14 cellular contexts compared by ENCODE assay signal in genomic region chr7:113071465-113071864, GRCh38. TPM values are rescaled to one million over a fixed set of nuclear protein-coding genes. Genes with fewer than 3 reads are reported as not detected.
A peak's percentile ranks its signal among the peaks of the same experiment; 100 is the strongest.
DNase-seq lines count a peak whose midpoint lies in the region; ATAC-seq and TF ChIP-seq lines count a peak whose summit lies in the region.
"Had no signal": no experiment of that assay in that cellular context is flagged by ENCODE, and none has a peak within 500 bp of the region (broad histone marks: within the 10 kb centered on the region; RNA-seq: fewer than 3 reads in every experiment).

No MANE protein-coding gene starts in this region.

- H3K4me1 ChIP-seq in adrenal gland (replicated peaks in 1 of 2) (no peaks in the 10 kb centered on the region), transverse colon (no peaks in the 10 kb centered on the region)
- H3K4me1 ChIP-seq: tibial artery had no signal

- intact Hi-C loops in adrenal gland (cut with DNase I), result no loop called here
- intact Hi-C loops in transverse colon (cut with DNase I; ENCODE audit: low total_unique reads), result no loop called here

- H3K9me3 Mint-ChIP-seq in effector memory CD8-positive, alpha-beta T cell, result no peaks in the 10 kb centered on the region
- H3K9me3 Mint-ChIP-seq: activated CD8-positive, alpha-beta T cell treated with anti-CD3 and anti-CD28 coated beads for 36 hours had no signal

- H3K27ac ChIP-seq in adrenal gland (no peak overlapping the region), transverse colon (no peak overlapping the region)
- H3K27ac ChIP-seq: tibial artery had no signal

- no peak for TF ChIP-seq EP300 in transverse colon (IDR thresholded peaks at IDR 0.05; ENCODE audit: low read depth)

- H3K4me3 ChIP-seq in adrenal gland (no peak overlapping the region), transverse colon (no peak overlapping the region)
- H3K4me3 ChIP-seq: tibial artery had no signal

- H3K27me3 ChIP-seq in adrenal gland (no peaks in the 10 kb centered on the region), transverse colon (no peaks in the 10 kb centered on the region)
- H3K27me3 ChIP-seq: tibial artery had no signal

- no peaks in the 10 kb centered on the region for H3K4me1 Mint-ChIP-seq in effector memory CD8-positive, alpha-beta T cell (ENCODE audit: low read depth in 2 of 2)

- DNase-seq in SIG-M5 treated with dmso at 0.1 percent for 504 hours (lab: John Stamatoyannopoulos, UW; ENCODE audit: unreplicated experiment) (peak; percentile 58), SIG-M5 (lab: John Stamatoyannopoulos, UW) (no peak), adrenal gland (peak in 5 of 7 donors; percentile 14 to 32 (median 21)), transverse colon (peak; percentile 19), A172 (ENCODE audit: low spot score) (no peak), NCI-H82 treated with DMSO at 0.1 percent for 48 hours (lab: John Stamatoyannopoulos, UW; ENCODE audit: unreplicated experiment) (no peak)
- no peak for DNase-seq in effector memory CD8-positive, alpha-beta T cell
- DNase-seq: 8988T; activated CD8-positive, alpha-beta T cell treated with anti-CD3 and anti-CD28 coated beads for 36 hours; NCI-H1930; SHP77 treated with DMSO at 0.1 percent for 48 hours had no signal

- peak; percentile 82 for ATAC-seq in HG03432 (IDR thresholded peaks at IDR 0.05; ENCODE audit: unreplicated experiment)
- ATAC-seq in effector memory CD8-positive, alpha-beta T cell (replicated peaks), result no peak
- ATAC-seq: activated CD8-positive, alpha-beta T cell treated with anti-CD3 and anti-CD28 coated beads for 36 hours; esophagus mucosa had no signal

- H3K36me3 ChIP-seq in adrenal gland (replicated peaks in 1 of 2), result no peaks in the 10 kb centered on the region
- no peaks in the 10 kb centered on the region for H3K36me3 ChIP-seq in transverse colon
- H3K36me3 ChIP-seq: tibial artery had no signal

- H3K4me3 Mint-ChIP-seq in effector memory CD8-positive, alpha-beta T cell, result no peak overlapping the region
- H3K4me3 Mint-ChIP-seq: activated CD8-positive, alpha-beta T cell treated with anti-CD3 and anti-CD28 coated beads for 36 hours had no signal

- H3K9me3 ChIP-seq in adrenal gland (replicated peaks in 1 of 3) (no peaks in the 10 kb centered on the region), transverse colon (no peaks in the 10 kb centered on the region)
- H3K9me3 ChIP-seq: tibial artery had no signal

- H3K27me3 Mint-ChIP-seq in effector memory CD8-positive, alpha-beta T cell, result peaks cover 13 to 17% of the 10 kb centered on the region in 2 donors

- 18 to 31% (median 23%) methylated on average over 1 of the region's 1 CpG for WGBS in adrenal gland, 4 donors
- WGBS in transverse colon (ENCODE audit: low coverage in 1 of 2), 2 donors, result 0 to 4% methylated on average over 1 of the region's 1 CpG

- TF ChIP-seq POLR2A in adrenal gland (IDR thresholded peaks at IDR 0.05) (no peak), transverse colon (IDR thresholded peaks at IDR 0.05) (no peak)

- in situ Hi-C loops in transverse colon (cut with MboI; ENCODE audit: low pct_ligation_motif_present in 1 of 4, low pct_unique_long_range_greater_than_20kb in 1 of 4, low sequenced_read_pairs in 3 of 4), result no loop called here

- peaks cover 2% of the 10 kb centered on the region for H3K36me3 Mint-ChIP-seq in effector memory CD8-positive, alpha-beta T cell (ENCODE audit: insufficient read depth)

- TF ChIP-seq CTCF in adrenal gland (IDR thresholded peaks at IDR 0.05) (no peak), transverse colon (IDR thresholded peaks at IDR 0.05) (no peak)

- no peak overlapping the region for H3K27ac Mint-ChIP-seq in effector memory CD8-positive, alpha-beta T cell
- H3K27ac Mint-ChIP-seq: activated CD8-positive, alpha-beta T cell treated with anti-CD3 and anti-CD28 coated beads for 36 hours had no signal

RNA-seq across cellular contexts. Expression of gene GPR85, which starts 15.2 kb away (rescaled TPM):
- 1 to 10 TPM in 3 of 8 donors, under 1 TPM in 4, not detected in 1; 0.46 to 1.6 (median 0.83) TPM for total RNA-seq in adrenal gland
- 1 to 10 TPM; 1.1 to 2.3 (median 1.7) TPM for polyA plus RNA-seq in adrenal gland
- under 1 TPM in 2 of 4 donors, not detected in 2; 0.16 to 0.27 TPM for total RNA-seq in transverse colon
- 2.4 and 7.0 TPM in 2 replicates for total RNA-seq in A172 (2014; rRNA removed; shearing (Covaris generic))
- total RNA-seq: activated CD8-positive, alpha-beta T cell treated with anti-CD3 and anti-CD28 coated beads for 36 hours had no signal

RNA-seq across cellular contexts. Expression of gene SMIM30, which starts 46.9 kb away (rescaled TPM):
- total RNA-seq in adrenal gland (100 to 1,000 TPM in 1 of 8 donors, 10 to 100 TPM in 7; 44.4 to 106 (median 50.1) TPM), transverse colon (10 to 100 TPM in 3 of 4 donors, 1 to 10 TPM in 1; 4.6 to 36.0 (median 30.1) TPM)
- polyA plus RNA-seq in adrenal gland, result 100 to 1,000 TPM; 116 to 145 (median 134) TPM
- total RNA-seq in A172 (2014; rRNA removed; shearing (Covaris generic)), result 123 and 150 TPM in 2 replicates

Comparison
In these comparisons a context has a peak if more than half of its experiments do, and no peak if none do; other contexts are left out.
1. DNase-seq: peak in SIG-M5 treated with dmso at 0.1 percent for 504 hours (single experiment), adrenal gland (5 of 7) and transverse colon (single experiment); none in SIG-M5 (single experiment), effector memory CD8-positive, alpha-beta T cell (0 of 3), A172 (single experiment) and NCI-H82 treated with DMSO at 0.1 percent for 48 hours (single experiment).